In genomic region chrX:120604359-120604782, GRCh38 we compare ENCODE assay signal across 8 cellular contexts. TPM values are rescaled to one million over a fixed set of nuclear protein-coding genes. Genes with fewer than 3 reads are reported as not detected.
DNase-seq lines count a peak whose midpoint lies in the region; ATAC-seq and TF ChIP-seq lines count a peak whose summit lies in the region.

No MANE protein-coding gene starts in this region.

- H3K9me3 ChIP-seq in testis, result no peaks in the 10 kb centered on the region

- DNase-seq in NCI-H1436 (lab: John Stamatoyannopoulos, UW), result peak; percentile 48
- no peak for DNase-seq in NCI-H1436 treated with DMSO at 0.1 percent for 48 hours (lab: John Stamatoyannopoulos, UW)
- peak; percentile 4 for DNase-seq in NCI-H2029 treated with DMSO at 0.1 percent for 48 hours (lab: John Stamatoyannopoulos, UW)
- DNase-seq in endothelial cell (ENCODE audit: low spot score), result no peak
- peak; percentile 11 for DNase-seq in midbrain (lab: John Stamatoyannopoulos, UW)
- no peak for DNase-seq in testis

- H3K36me3 Mint-ChIP-seq in endothelial cell (ENCODE audit: low read depth, unreplicated experiment), result no peaks in the 10 kb centered on the region

- peak overlapping the region; percentile 98 for H3K27ac Mint-ChIP-seq in endothelial cell (ENCODE audit: unreplicated experiment)

- peak overlapping the region; percentile 70 for H3K4me3 ChIP-seq in WI38 (ENCODE audit: low read depth, low read length)
- H3K4me3 ChIP-seq in testis, result peak overlapping the region; percentile 61 to 68

- H3K4me3 Mint-ChIP-seq in endothelial cell (ENCODE audit: unreplicated experiment), result peak overlapping the region; percentile 96

- H3K4me1 ChIP-seq in testis, result no peaks in the 10 kb centered on the region

- TF ChIP-seq CTCF in WI38 (IDR thresholded peaks at IDR 0.05; ENCODE audit: low read depth, low read length) (no peak), endothelial cell (IDR thresholded peaks at IDR 0.05; ENCODE audit: unreplicated experiment) (no peak), testis (IDR thresholded peaks at IDR 0.05) (no peak)

- peak; percentile 65 for ATAC-seq in HG02571 (IDR thresholded peaks at IDR 0.05; ENCODE audit: unreplicated experiment)

- no peaks in the 10 kb centered on the region for H3K27me3 ChIP-seq in testis

- H3K27ac ChIP-seq in testis, result peak overlapping the region; percentile 63 to 78

- no peaks in the 10 kb centered on the region for H3K9me3 Mint-ChIP-seq in endothelial cell (ENCODE audit: unreplicated experiment)

- H3K4me1 Mint-ChIP-seq in endothelial cell (ENCODE audit: unreplicated experiment), result no peaks in the 10 kb centered on the region

- H3K27me3 Mint-ChIP-seq in endothelial cell (ENCODE audit: unreplicated experiment), result peaks cover 2% of the 10 kb centered on the region

- H3K36me3 ChIP-seq in testis (ENCODE audit: low read depth, missing control alignments), result no peaks in the 10 kb centered on the region

- TF ChIP-seq POLR2A in testis (IDR thresholded peaks at IDR 0.05), result no peak

- intact Hi-C loops in testis (cut with DNase I; ENCODE audit: low total_unique reads), result no loop called here

- WGBS in testis, 2 donors, result 0% methylated on average over 5 of the region's 5 CpGs

RNA-seq across cellular contexts. Expression of gene MCTS1, which starts 0.5 kb away (rescaled TPM):
- total RNA-seq in endothelial cell (ENCODE audit: unreplicated experiment) (34.7 TPM), testis (10 to 100 TPM; 26.2 to 27.4 TPM)
- polyA plus RNA-seq in testis (ENCODE audit: insufficient read depth, low read depth, low replicate concordance), result 32.1 TPM

RNA-seq across cellular contexts. Expression of gene C1GALT1C1, which starts 25.5 kb away (rescaled TPM):
- total RNA-seq in endothelial cell (ENCODE audit: unreplicated experiment) (15.6 TPM), testis (10 to 100 TPM; 20.4 to 30.0 TPM)
- polyA plus RNA-seq in testis (ENCODE audit: insufficient read depth, low read depth, low replicate concordance), result 23.4 TPM

RNA-seq across cellular contexts. Expression of gene CUL4B, which starts 43.6 kb away (rescaled TPM):
- 44.3 TPM for total RNA-seq in endothelial cell (ENCODE audit: unreplicated experiment)
- total RNA-seq in testis, result 100 to 1,000 TPM; 111 to 123 TPM
- 62.0 TPM for polyA plus RNA-seq in testis (ENCODE audit: insufficient read depth, low read depth, low replicate concordance)

Comparison
In these comparisons a context has a peak if more than half of its experiments do, and no peak if none do; other contexts are left out.
1. DNase-seq: peak in NCI-H1436 (single experiment), NCI-H2029 treated with DMSO at 0.1 percent for 48 hours (single experiment) and midbrain (single experiment); none in NCI-H1436 treated with DMSO at 0.1 percent for 48 hours (single experiment), endothelial cell (single experiment) and testis (single experiment).